1 cellular context compared by ENCODE assay signal in genomic region chr16:81448154-81449131, GRCh38.
TF ChIP-seq lines count a peak whose summit lies in the region.

No MANE protein-coding gene starts in this region.

TF ChIP-seq in GM12878, 131 proteins besides CTCF, POLR2A, EP300 and RAD21:
- no peak for TF ChIP-seq PAX5 (IDR thresholded peaks at IDR 0.05; ENCODE audit: borderline replicate concordance, low read depth, low read length)
- TF ChIP-seq, protein P1, sequence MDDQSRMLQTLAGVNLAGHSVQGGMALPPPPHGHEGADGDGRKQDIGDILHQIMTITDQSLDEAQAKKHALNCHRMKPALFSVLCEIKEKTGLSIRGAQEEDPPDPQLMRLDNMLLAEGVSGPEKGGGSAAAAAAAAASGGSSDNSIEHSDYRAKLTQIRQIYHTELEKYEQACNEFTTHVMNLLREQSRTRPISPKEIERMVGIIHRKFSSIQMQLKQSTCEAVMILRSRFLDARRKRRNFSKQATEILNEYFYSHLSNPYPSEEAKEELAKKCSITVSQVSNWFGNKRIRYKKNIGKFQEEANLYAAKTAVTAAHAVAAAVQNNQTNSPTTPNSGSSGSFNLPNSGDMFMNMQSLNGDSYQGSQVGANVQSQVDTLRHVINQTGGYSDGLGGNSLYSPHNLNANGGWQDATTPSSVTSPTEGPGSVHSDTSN (IDR thresholded peaks at IDR 0.05; ENCODE audit: insufficient replicate concordance, low read depth, low read length) = peak; percentile 64
- no peak for TF ChIP-seq PML (IDR thresholded peaks at IDR 0.05; ENCODE audit: low read length)
- no peak for TF ChIP-seq JUND (IDR thresholded peaks at IDR 0.05; ENCODE audit: low read depth, low read length)
- peak; percentile 89 for TF ChIP-seq PKNOX1 (IDR thresholded peaks at IDR 0.05)
